Comparison of ENCODE assay signal across 30 cellular contexts in genomic region chr11:57348052-57348451, GRCh38. TPM values are rescaled to one million over a fixed set of nuclear protein-coding genes. Genes with fewer than 3 reads are reported as not detected.
"Had no signal": no experiment of that assay in that cellular context is flagged by ENCODE, and none has a peak within 500 bp of the region (broad histone marks: within the 10 kb centered on the region; RNA-seq: fewer than 3 reads in every experiment).

No MANE protein-coding gene starts in this region.

- H3K36me3 ChIP-seq: cardiac muscle cell, ovary, right atrium auricular region, transverse colon, WERI-Rb-1 had no signal

- DNase-seq: activated CD4-positive, alpha-beta T cell treated with anti-CD3 and anti-CD28 coated beads, Interleukin-2, amount 10 ng/mL, durations not matched to agents 7 days and 5 days; activated CD4-positive, CD25-positive, alpha-beta regulatory T cell treated with anti-CD3 and anti-CD28 coated beads, Interleukin-2, amount 50 U/mL, for 72 hours; activated CD8-positive, alpha-beta memory T cell treated with anti-CD3 and anti-CD28 coated beads, Interleukin-2, amount 10 ng/mL, durations not matched to agents 7 days and 5 days; activated CD8-positive, alpha-beta T cell treated with anti-CD3 and anti-CD28 coated beads for 36 hours; activated gamma-delta T cell; activated naive CD4-positive, alpha-beta T cell treated with anti-CD3 and anti-CD28 coated beads, Interleukin-2, amount 50 U/mL, for 16 hours; activated naive CD8-positive, alpha-beta T cell treated with anti-CD3 and anti-CD28 coated beads, Interleukin-2, amount 50 U/mL, for 24 hours; activated T-cell treated with anti-CD3 and anti-CD28 coated beads for 4 hours; anterior cingulate cortex; body of pancreas; effector CD8-positive, alpha-beta T cell; foreskin melanocyte; kidney; naive thymus-derived CD4-positive, alpha-beta T cell; ovary; psoas muscle; stimulated activated CD4-positive, alpha-beta T cell treated with anti-CD3 and anti-CD28 coated beads, Interleukin-12 subunit alpha, Interleukin-12 subunit beta, amount 100 ng/mL, for 4 hours; transverse colon; WERI-Rb-1 had no signal

- H3K4me3 Mint-ChIP-seq: activated CD4-positive, alpha-beta T cell treated with anti-CD3 and anti-CD28 coated beads, Interleukin-2, amount 10 ng/mL, durations not matched to agents 7 days and 5 days; activated CD8-positive, alpha-beta memory T cell treated with anti-CD3 and anti-CD28 coated beads, Interleukin-2, amount 10 ng/mL, durations not matched to agents 7 days and 5 days; activated CD8-positive, alpha-beta T cell treated with anti-CD3 and anti-CD28 coated beads for 36 hours; activated naive CD8-positive, alpha-beta T cell treated with anti-CD3 and anti-CD28 coated beads, Interleukin-2, amount 50 U/mL, for 24 hours; dendritic cell treated with granulocyte-macrophage colony-stimulating factor and Interleukin-4, amounts not matched to agents 40 ng/mL and 50 ng/mL, for 4 days; naive thymus-derived CD4-positive, alpha-beta T cell; T-helper 2 cell treated with Interferon-gamma antibody and Interleukin-4, amounts not matched to agents 5 μg/mL and 100 μg/mL, for 36 hours had no signal

- H3K27me3 ChIP-seq: body of pancreas, cardiac muscle cell, ovary, right atrium auricular region, transverse colon had no signal

- H3K4me3 ChIP-seq: body of pancreas, cardiac muscle cell, lung, ovary, psoas muscle, right atrium auricular region, transverse colon had no signal

- ATAC-seq: activated CD8-positive, alpha-beta memory T cell treated with anti-CD3 and anti-CD28 coated beads, Interleukin-2, amount 10 ng/mL, durations not matched to agents 7 days and 5 days; activated CD8-positive, alpha-beta T cell treated with anti-CD3 and anti-CD28 coated beads for 36 hours; activated naive CD8-positive, alpha-beta T cell treated with anti-CD3 and anti-CD28 coated beads, Interleukin-2, amount 50 U/mL, for 24 hours; body of pancreas; left lobe of liver; naive thymus-derived CD4-positive, alpha-beta T cell; psoas muscle had no signal

- H3K9me3 ChIP-seq: body of pancreas, ovary, psoas muscle, right atrium auricular region, transverse colon had no signal

- H3K4me1 ChIP-seq: psoas muscle had no signal

- H3K9me3 Mint-ChIP-seq: dendritic cell treated with granulocyte-macrophage colony-stimulating factor and Interleukin-4, amounts not matched to agents 40 ng/mL and 50 ng/mL, for 4 days had no signal

- H3K27ac Mint-ChIP-seq: activated CD8-positive, alpha-beta memory T cell treated with anti-CD3 and anti-CD28 coated beads, Interleukin-2, amount 10 ng/mL, durations not matched to agents 7 days and 5 days; activated CD8-positive, alpha-beta T cell treated with anti-CD3 and anti-CD28 coated beads for 36 hours; activated naive CD8-positive, alpha-beta T cell treated with anti-CD3 and anti-CD28 coated beads, Interleukin-2, amount 50 U/mL, for 24 hours; dendritic cell treated with granulocyte-macrophage colony-stimulating factor and Interleukin-4, amounts not matched to agents 40 ng/mL and 50 ng/mL, for 4 days; T-helper 2 cell treated with Interferon-gamma antibody and Interleukin-4, amounts not matched to agents 5 μg/mL and 100 μg/mL, for 36 hours had no signal

- FAIRE-seq: kidney, TTC549, urothelium cell line had no signal

- H3K27ac ChIP-seq: body of pancreas, cardiac muscle cell, ovary, psoas muscle, right atrium auricular region, transverse colon, WERI-Rb-1 had no signal

RNA-seq across cellular contexts. Expression of gene P2RX3, which starts 9.9 kb away (rescaled TPM):
- total RNA-seq: activated CD4-positive, alpha-beta T cell treated with anti-CD3 and anti-CD28 coated beads, Interleukin-2, amount 10 ng/mL, durations not matched to agents 7 days and 5 days; activated CD8-positive, alpha-beta memory T cell treated with anti-CD3 and anti-CD28 coated beads, Interleukin-2, amount 10 ng/mL, durations not matched to agents 7 days and 5 days; activated CD8-positive, alpha-beta T cell treated with anti-CD3 and anti-CD28 coated beads for 36 hours; body of pancreas; chondrocyte; kidney; naive thymus-derived CD4-positive, alpha-beta T cell; temporal lobe; transverse colon had no signal
- polyA plus RNA-seq: esophagus; lung; naive thymus-derived CD4-positive, alpha-beta T cell had no signal

RNA-seq across cellular contexts. Expression of gene PRG3, which starts 32.9 kb away (rescaled TPM):
- total RNA-seq: activated CD4-positive, alpha-beta T cell treated with anti-CD3 and anti-CD28 coated beads, Interleukin-2, amount 10 ng/mL, durations not matched to agents 7 days and 5 days; activated CD8-positive, alpha-beta memory T cell treated with anti-CD3 and anti-CD28 coated beads, Interleukin-2, amount 10 ng/mL, durations not matched to agents 7 days and 5 days; activated CD8-positive, alpha-beta T cell treated with anti-CD3 and anti-CD28 coated beads for 36 hours; body of pancreas; cardiac muscle cell; chondrocyte; kidney; left lobe of liver; naive thymus-derived CD4-positive, alpha-beta T cell; ovary; psoas muscle; right atrium auricular region; temporal lobe; transverse colon had no signal
- polyA plus RNA-seq: cardiac muscle cell; esophagus; naive thymus-derived CD4-positive, alpha-beta T cell; ovary; psoas muscle had no signal

RNA-seq across cellular contexts. Expression of gene PRG2, which starts 42.4 kb away (rescaled TPM):
- total RNA-seq: body of pancreas, cardiac muscle cell, chondrocyte, ovary, right atrium auricular region, temporal lobe, transverse colon had no signal
- polyA plus RNA-seq: cardiac muscle cell; naive thymus-derived CD4-positive, alpha-beta T cell; psoas muscle had no signal
